In the genomic region with DNA sequence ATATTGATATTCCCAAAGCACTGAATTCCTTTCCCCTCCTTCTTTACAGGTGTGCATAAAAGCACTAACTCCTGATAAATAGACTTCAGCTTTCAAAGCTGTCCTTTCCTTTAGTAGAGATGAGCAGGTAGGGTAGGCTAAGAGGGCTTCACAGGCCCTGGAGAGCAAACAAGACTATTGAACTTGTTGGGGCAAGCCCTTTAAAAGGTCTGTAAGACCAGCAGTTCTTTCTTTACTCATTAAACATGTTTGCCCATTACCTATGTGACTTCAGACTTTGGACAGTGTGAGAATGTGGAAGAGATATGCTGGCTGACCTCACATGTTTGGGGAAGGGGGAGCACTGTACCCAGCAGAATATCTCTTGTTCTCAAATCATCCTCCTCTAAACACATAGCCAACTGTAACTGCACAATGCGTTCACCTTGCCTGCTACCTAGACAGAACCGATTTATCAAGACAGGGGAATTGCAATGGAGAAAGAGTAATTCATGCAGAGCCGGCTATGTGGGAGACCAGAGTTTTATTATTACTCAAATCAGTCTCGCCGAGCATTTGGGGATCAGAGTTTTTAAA, we compare ENCODE assay signal across 26 cellular contexts. TPM values are rescaled to one million over a fixed set of nuclear protein-coding genes. Genes with fewer than 3 reads are reported as not detected.
DNase-seq lines count a peak whose midpoint lies in the region; ATAC-seq and TF ChIP-seq lines count a peak whose summit lies in the region.
"Had no signal": no experiment of that assay in that cellular context is flagged by ENCODE, and none has a peak within 500 bp of the region (broad histone marks: within the 10 kb centered on the region; RNA-seq: fewer than 3 reads in every experiment).

No MANE protein-coding gene starts in this region.

- H3K9me3 ChIP-seq in HUES6 (ENCODE audit: control insufficient read depth, insufficient read depth, low read depth, low read length) = peaks cover 19% of the 10 kb centered on the region
- H3K9me3 ChIP-seq in endodermal cell (ENCODE audit: control insufficient read depth, low read length) = peaks cover 13% of the 10 kb centered on the region
- H3K9me3 ChIP-seq in liver (ENCODE audit: control insufficient read depth in 4 of 4, low read length in 3 of 4) = no peaks in the 10 kb centered on the region
- H3K9me3 ChIP-seq: lower lobe of right lung, thyroid gland had no signal

- H3K4me1 ChIP-seq in HUES6 (ENCODE audit: control insufficient read depth, insufficient read depth, low read length) (peaks cover 42% of the 10 kb centered on the region), endodermal cell (ENCODE audit: control insufficient read depth, insufficient read depth, low read length) (no peaks in the 10 kb centered on the region), liver (ENCODE audit: control insufficient read depth in 4 of 4, insufficient read depth in 4 of 4, low read length in 3 of 4) (peaks cover 9 to 65% (median 56%) of the 10 kb centered on the region in 4 donors)
- H3K4me1 ChIP-seq: lower lobe of right lung, thyroid gland had no signal

- peaks cover 2% of the 10 kb centered on the region for H3K36me3 Mint-ChIP-seq in endodermal cell (ENCODE audit: low read depth)

- peak; percentile 63 to 64 for DNase-seq in NCI-H187 (lab: John Stamatoyannopoulos, UW)
- no peak for DNase-seq in endodermal cell
- DNase-seq in stimulated activated naive CD8-positive, alpha-beta T cell treated with anti-CD3 and anti-CD28 coated beads, Interleukin-15, amount 100 ng/mL, for 72 hours = no peak
- DNase-seq: activated CD4-positive, CD25-positive, alpha-beta regulatory T cell treated with anti-CD3 and anti-CD28 coated beads, Interleukin-2, amount 50 U/mL, for 72 hours; activated naive CD4-positive, alpha-beta T cell treated with Interleukin-2 at 50 U/mL for 16 hours; activated T-cell treated with anti-CD3 and anti-CD28 coated beads, Interleukin-2, amount 50 U/mL, for 24 hours; caudate nucleus; CD4-positive, alpha-beta T cell; DMS153; HFFc6; lower lobe of right lung; NCI-H2171; Right ventricle myocardium superior; stimulated activated CD4-positive, alpha-beta T cell treated with anti-CD3 and anti-CD28 coated beads, Interleukin-4, amount 100 ng/mL, for 24 hours; stimulated activated naive CD4-positive, alpha-beta T cell treated with Interleukin-2 at 50 U/mL for 16 hours; SW 1271; thyroid gland had no signal

- H3K27ac Mint-ChIP-seq in endodermal cell = peak overlapping the region; percentile 57
- H3K27ac Mint-ChIP-seq in stimulated activated naive CD8-positive, alpha-beta T cell treated with anti-CD3 and anti-CD28 coated beads, Interleukin-15, amount 100 ng/mL, for 72 hours = peak overlapping the region in 1 of 2 donors; percentile 70
- H3K27ac Mint-ChIP-seq: activated T-cell treated with anti-CD3 and anti-CD28 coated beads, Interleukin-2, amount 50 U/mL, for 24 hours; CD4-positive, alpha-beta T cell; dendritic cell treated with granulocyte-macrophage colony-stimulating factor and Interleukin-4, amounts not matched to agents 40 ng/mL and 50 ng/mL, for 4 days; HFFc6 had no signal

- H3K9me3 Mint-ChIP-seq in endodermal cell = peaks cover 15% of the 10 kb centered on the region
- no peaks in the 10 kb centered on the region for H3K9me3 Mint-ChIP-seq in stimulated activated naive CD8-positive, alpha-beta T cell treated with anti-CD3 and anti-CD28 coated beads, Interleukin-15, amount 100 ng/mL, for 72 hours
- H3K9me3 Mint-ChIP-seq: CD4-positive, alpha-beta T cell; dendritic cell treated with granulocyte-macrophage colony-stimulating factor and Interleukin-4, amounts not matched to agents 40 ng/mL and 50 ng/mL, for 4 days; HFFc6 had no signal

- H3K36me3 ChIP-seq in HUES6 (ENCODE audit: control insufficient read depth, insufficient read depth, low read length) = 0 out of 2 replicates have a peak, but pooled peaks cover 3% of the 10 kb centered on the region
- H3K36me3 ChIP-seq in endodermal cell (ENCODE audit: control insufficient read depth, insufficient read depth, low read length) = no peaks in the 10 kb centered on the region
- H3K36me3 ChIP-seq in liver (ENCODE audit: control insufficient read depth in 4 of 4, insufficient read depth in 3 of 4, low read depth in 1 of 4, low read length in 3 of 4) = peaks cover 0 to 2% (median 0%) of the 10 kb centered on the region in 4 donors
- H3K36me3 ChIP-seq: lower lobe of right lung, thyroid gland had no signal

- H3K27ac ChIP-seq in HUES6 (ENCODE audit: low read depth, low read length) = peak overlapping the region; percentile 87
- H3K27ac ChIP-seq in endodermal cell (ENCODE audit: low read depth, low read length) = no peak overlapping the region
- peak overlapping the region; percentile 63 to 79 for H3K27ac ChIP-seq in liver (ENCODE audit: low read depth in 1 of 2, low read length in 2 of 2)
- H3K27ac ChIP-seq: lower lobe of right lung, thyroid gland had no signal

- H3K4me3 ChIP-seq in HUES6 (ENCODE audit: low read depth, low read length) = no peak overlapping the region
- H3K4me3 ChIP-seq in endodermal cell (ENCODE audit: low read length) = no peak overlapping the region
- no peak overlapping the region for H3K4me3 ChIP-seq in liver (ENCODE audit: low read depth in 1 of 3, low read length in 3 of 3)
- H3K4me3 ChIP-seq: lower lobe of right lung, thyroid gland had no signal

- peak; percentile 43 to 57 for TF ChIP-seq RAD21 in liver (IDR thresholded peaks at IDR 0.05)

- no peak overlapping the region for H3K4me3 Mint-ChIP-seq in endodermal cell
- no peak overlapping the region for H3K4me3 Mint-ChIP-seq in stimulated activated naive CD8-positive, alpha-beta T cell treated with anti-CD3 and anti-CD28 coated beads, Interleukin-15, amount 100 ng/mL, for 72 hours
- H3K4me3 Mint-ChIP-seq: activated T-cell treated with anti-CD3 and anti-CD28 coated beads, Interleukin-2, amount 50 U/mL, for 24 hours; CD4-positive, alpha-beta T cell; dendritic cell treated with granulocyte-macrophage colony-stimulating factor and Interleukin-4, amounts not matched to agents 40 ng/mL and 50 ng/mL, for 4 days; HFFc6 had no signal

- 72 to 86% methylated on average over 2 to 5 of the region's 5 CpGs for WGBS in endodermal cell (ENCODE audit: insufficient coverage in 1 of 2, insufficient read length in 1 of 2), 2 experiments
- WGBS in liver = 45% methylated on average over 5 of the region's 5 CpGs

- H3K27me3 ChIP-seq in HUES6 (ENCODE audit: control insufficient read depth, insufficient read depth, low read length) = no peaks in the 10 kb centered on the region
- no peaks in the 10 kb centered on the region for H3K27me3 ChIP-seq in endodermal cell (ENCODE audit: control insufficient read depth, insufficient read depth, low read length, poor library complexity, severe bottlenecking)
- no peaks in the 10 kb centered on the region for H3K27me3 ChIP-seq in liver (ENCODE audit: control insufficient read depth in 4 of 4, insufficient read depth in 4 of 4, low read length in 3 of 4)
- H3K27me3 ChIP-seq: thyroid gland had no signal

- H3K9ac ChIP-seq in HUES6 (ENCODE audit: low read length) = peak overlapping the region; percentile 69
- no peak overlapping the region for H3K9ac ChIP-seq in endodermal cell (ENCODE audit: extremely low read depth, low read length, poor library complexity, severe bottlenecking)
- peak overlapping the region in 1 of 2 donors; percentile 44 for H3K9ac ChIP-seq in liver (ENCODE audit: low read depth in 1 of 2, low read length in 2 of 2)

- peaks cover 32% of the 10 kb centered on the region for H3K4me1 Mint-ChIP-seq in endodermal cell
- no peaks in the 10 kb centered on the region for H3K4me1 Mint-ChIP-seq in stimulated activated naive CD8-positive, alpha-beta T cell treated with anti-CD3 and anti-CD28 coated beads, Interleukin-15, amount 100 ng/mL, for 72 hours

- no peaks in the 10 kb centered on the region for H3K27me3 Mint-ChIP-seq in endodermal cell (ENCODE audit: insufficient read depth)
- H3K27me3 Mint-ChIP-seq in stimulated activated naive CD8-positive, alpha-beta T cell treated with anti-CD3 and anti-CD28 coated beads, Interleukin-15, amount 100 ng/mL, for 72 hours = peaks cover 37% of the 10 kb centered on the region

- TF ChIP-seq CTCF in endodermal cell (conservative IDR thresholded peaks at IDR 0.05) = no peak
- TF ChIP-seq CTCF in liver (IDR thresholded peaks at IDR 0.05; ENCODE audit: low read depth, low read length, missing input control) = no peak

- ATAC-seq in GM18861 (IDR thresholded peaks at IDR 0.05; ENCODE audit: unreplicated experiment) (no peak), HG03039 (IDR thresholded peaks at IDR 0.05; ENCODE audit: unreplicated experiment) (no peak)
- no peak for ATAC-seq in stimulated activated naive CD8-positive, alpha-beta T cell treated with anti-CD3 and anti-CD28 coated beads, Interleukin-15, amount 100 ng/mL, for 72 hours
- ATAC-seq: lower lobe of right lung had no signal

TF ChIP-seq in liver, 16 proteins besides CTCF, POLR2A, EP300 and RAD21 (continues in another document):
- TF ChIP-seq HNF4G (IDR thresholded peaks at IDR 0.05) = peak; percentile 96
- TF ChIP-seq, protein P1, sequence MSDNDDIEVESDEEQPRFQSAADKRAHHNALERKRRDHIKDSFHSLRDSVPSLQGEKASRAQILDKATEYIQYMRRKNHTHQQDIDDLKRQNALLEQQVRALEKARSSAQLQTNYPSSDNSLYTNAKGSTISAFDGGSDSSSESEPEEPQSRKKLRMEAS (IDR thresholded peaks at IDR 0.05) = peak; percentile 87
- peak; percentile 91 for TF ChIP-seq FOXA2 (IDR thresholded peaks at IDR 0.05)
- no peak for TF ChIP-seq GABPA (IDR thresholded peaks at IDR 0.05 in 1 of 2, conservative IDR thresholded peaks at IDR 0.05 in 1 of 2)
- peak; percentile 98 for TF ChIP-seq HNF4A (conservative IDR thresholded peaks at IDR 0.05)
- peak; percentile 87 to 90 for TF ChIP-seq JUND (IDR thresholded peaks at IDR 0.05)
- peak; percentile 85 for TF ChIP-seq FOXA1 (IDR thresholded peaks at IDR 0.05)
- TF ChIP-seq EGR1 (IDR thresholded peaks at IDR 0.05; ENCODE audit: low read depth in 2 of 2) = no peak
- TF ChIP-seq, protein P2, sequence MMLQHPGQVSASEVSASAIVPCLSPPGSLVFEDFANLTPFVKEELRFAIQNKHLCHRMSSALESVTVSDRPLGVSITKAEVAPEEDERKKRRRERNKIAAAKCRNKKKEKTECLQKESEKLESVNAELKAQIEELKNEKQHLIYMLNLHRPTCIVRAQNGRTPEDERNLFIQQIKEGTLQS (IDR thresholded peaks at IDR 0.05) = peak; percentile 75
- TF ChIP-seq TAF1 (conservative IDR thresholded peaks at IDR 0.05) = peak; percentile 54
- TF ChIP-seq YY1 (IDR thresholded peaks at IDR 0.05) = peak; percentile 63
- peak; percentile 94 for TF ChIP-seq SP1 (IDR thresholded peaks at IDR 0.05)

RNA-seq across cellular contexts. Expression of a gene that starts 27.1 kb away (rescaled TPM):
- total RNA-seq in endodermal cell = not detected
- polyA plus RNA-seq in endodermal cell (2013, experiment 1 of 2) = not detected
- not detected for polyA plus RNA-seq in endodermal cell (2013, experiment 2 of 2)
- total RNA-seq in liver = 100 to 1,000 TPM in 1 of 2 donors, 1 to 10 TPM in 1; 8.2 to 377 TPM
- 100 to 1,000 TPM in 1 of 2 donors, 10 to 100 TPM in 1; 64.1 to 236 TPM for polyA plus RNA-seq in liver
- total RNA-seq: CD4-positive, alpha-beta T cell; HFFc6; HT1080; LHCN-M2; lower lobe of right lung; omental fat pad; renal cortical epithelial cell; Right ventricle myocardium superior; thyroid gland had no signal

Comparison
In these comparisons a context has a peak if more than half of its experiments do, and no peak if none do; other contexts are left out.
1. DNase-seq: peak in NCI-H187 (2 of 2); none in endodermal cell (single experiment) and stimulated activated naive CD8-positive, alpha-beta T cell treated with anti-CD3 and anti-CD28 coated beads, Interleukin-15, amount 100 ng/mL, for 72 hours (0 of 2).
2. RNA of a gene that starts 27.1 kb away (total RNA-seq): 8.2 to 377 TPM in liver; not detected in endodermal cell; every median in the first group is over 4 times any median in the second.